ENCODE assay signal across 19 cellular contexts in genomic region chr4:128707864-128708263, GRCh38.
DNase-seq lines count a peak whose midpoint lies in the region; ATAC-seq, FAIRE-seq and TF ChIP-seq lines count a peak whose summit lies in the region.
"Had no signal": no experiment of that assay in that cellular context is flagged by ENCODE, and none has a peak within 500 bp of the region (broad histone marks: within the 10 kb centered on the region; RNA-seq: fewer than 3 reads in every experiment).

No MANE protein-coding gene starts in this region.

- peaks cover 5% of the 10 kb centered on the region; the same call in 1 of the 2 replicates for H3K4me1 Mint-ChIP-seq in HFFc6 (ENCODE audit: low read depth)

- ATAC-seq in GM21825 (IDR thresholded peaks at IDR 0.05; ENCODE audit: unreplicated experiment) = no peak
- ATAC-seq: A549, gastroesophageal sphincter had no signal

- H3K9me3 Mint-ChIP-seq in HFFc6 = no peaks in the 10 kb centered on the region
- H3K9me3 Mint-ChIP-seq: activated T-helper 1 cell treated with anti-CD3 and anti-CD28 coated beads, Interleukin-12 subunit alpha, Interleukin-12 subunit beta, Interleukin-2, Interleukin-4 antibody, amounts not matched to agents 30 ng/mL and 10 ng/mL and 1 ng/mL, durations not matched to agents 14 hours and 24 hours and 36 hours had no signal

- peak overlapping the region; percentile 51; the same call in 1 of the 2 replicates for H3K4me3 Mint-ChIP-seq in HFFc6
- H3K4me3 Mint-ChIP-seq: activated T-helper 1 cell treated with anti-CD3 and anti-CD28 coated beads, Interleukin-12 subunit alpha, Interleukin-12 subunit beta, Interleukin-2, Interleukin-4 antibody, amounts not matched to agents 30 ng/mL and 10 ng/mL and 1 ng/mL, durations not matched to agents 14 hours and 24 hours and 36 hours had no signal

- H3K36me3 Mint-ChIP-seq in HFFc6 (ENCODE audit: low read depth) = no peaks in the 10 kb centered on the region

- H3K4me3 ChIP-seq in AG09309 (ENCODE audit: control insufficient read depth, low read depth, low read length) = peak overlapping the region; percentile 17
- no peak overlapping the region for H3K4me3 ChIP-seq in bronchial epithelial cell (ENCODE audit: low read depth, low read length)
- no peak overlapping the region for H3K4me3 ChIP-seq in kidney epithelial cell (ENCODE audit: low read depth, low read length)
- H3K4me3 ChIP-seq: A549, gastroesophageal sphincter, skin epidermis had no signal

- H3K36me3 ChIP-seq in bronchial epithelial cell (ENCODE audit: control insufficient read depth, insufficient read depth, low read length) (no peaks in the 10 kb centered on the region), kidney epithelial cell (ENCODE audit: control insufficient read depth, insufficient read depth, low read length) (no peaks in the 10 kb centered on the region)
- H3K36me3 ChIP-seq: gastroesophageal sphincter had no signal

- TF ChIP-seq CTCF in AG09309 (IDR thresholded peaks at IDR 0.05; ENCODE audit: control insufficient read depth, insufficient read depth, low read depth, low read length, missing control alignments) (no peak), HFFc6 (IDR thresholded peaks at IDR 0.05) (no peak), bronchial epithelial cell (IDR thresholded peaks at IDR 0.05; ENCODE audit: insufficient read depth, low read length, severe bottlenecking) (no peak), kidney epithelial cell (IDR thresholded peaks at IDR 0.05; ENCODE audit: insufficient read depth, low read length, poor library complexity, severe bottlenecking) (no peak), D721Med (IDR thresholded peaks at IDR 0.05; ENCODE audit: insufficient read depth, missing control alignments) (no peak)

- H3K27me3 ChIP-seq in bronchial epithelial cell (ENCODE audit: control insufficient read depth, insufficient read depth, low read length) (no peaks in the 10 kb centered on the region), kidney epithelial cell (ENCODE audit: control insufficient read depth, insufficient read depth, low read length) (no peaks in the 10 kb centered on the region)
- H3K27me3 ChIP-seq: gastroesophageal sphincter had no signal

- DNase-seq in AG09309 (ENCODE audit: low read depth) (peak; percentile 35), HFFc6 (no peak), bronchial epithelial cell (ENCODE audit: low read depth) (peak; percentile 83), kidney epithelial cell (ENCODE audit: low read depth) (peak; percentile 21), iPS-NIHi11 (ENCODE audit: low spot score) (no peak), D721Med (ENCODE audit: insufficient read length, low spot score) (no peak), NCI-H345 (lab: John Stamatoyannopoulos, UW) (no peak)
- DNase-seq: activated CD4-positive, alpha-beta T cell treated with anti-CD3 and anti-CD28 coated beads, Interleukin-2, amount 50 U/mL, for 48 hours; amniotic stem cell; dermis blood vessel endothelial cell; DMS153; MM.1S; nucleus accumbens; SHP77 had no signal

- H3K27me3 Mint-ChIP-seq in HFFc6 (ENCODE audit: insufficient read depth) = peaks cover 3% of the 10 kb centered on the region; the same call in 1 of the 2 replicates

- H3K27ac Mint-ChIP-seq in HFFc6 = no peak overlapping the region
- H3K27ac Mint-ChIP-seq: activated T-helper 1 cell treated with anti-CD3 and anti-CD28 coated beads, Interleukin-12 subunit alpha, Interleukin-12 subunit beta, Interleukin-2, Interleukin-4 antibody, amounts not matched to agents 30 ng/mL and 10 ng/mL and 1 ng/mL, durations not matched to agents 14 hours and 24 hours and 36 hours had no signal

- FAIRE-seq in bronchial epithelial cell (lab: Jason Lieb, UNC) = no peak
- no peak for FAIRE-seq in D721Med (lab: Jason Lieb, UNC)
- FAIRE-seq: A549 had no signal

Comparison
In these comparisons a context has a peak if more than half of its experiments do, and no peak if none do; other contexts are left out.
1. DNase-seq: peak in AG09309 (single experiment), bronchial epithelial cell (single experiment) and kidney epithelial cell (single experiment); none in HFFc6 (single experiment), iPS-NIHi11 (single experiment), D721Med (single experiment) and NCI-H345 (single experiment).